In genomic region chr2:153408708-153409107, GRCh38 we compare ENCODE assay signal across 18 cellular contexts.
"Had no signal": no experiment of that assay in that cellular context is flagged by ENCODE, and none has a peak within 500 bp of the region (broad histone marks: within the 10 kb centered on the region; RNA-seq: fewer than 3 reads in every experiment).

No MANE protein-coding gene starts in this region.

- DNase-seq: activated CD4-positive, alpha-beta T cell treated with anti-CD3 and anti-CD28 coated beads for 1 hour; activated CD8-positive, alpha-beta memory T cell treated with anti-CD3 and anti-CD28 coated beads for 24 hours; activated CD8-positive, alpha-beta memory T cell treated with anti-CD3 and anti-CD28 coated beads, Interleukin-2, amount 50 U/mL, for 48 hours; activated effector memory CD4-positive, alpha-beta T cell treated with Interleukin-2 at 50 U/mL for 16 hours; activated naive CD4-positive, alpha-beta T cell treated with anti-CD3 and anti-CD28 coated beads, Interleukin-2, amount 10 ng/mL, durations not matched to agents 7 days and 5 days; activated T-cell treated with anti-CD3 and anti-CD28 coated beads, Interleukin-2, amount 50 U/mL, for 48 hours; aorta; brain microvascular endothelial cell; cortex of kidney; esophagus squamous epithelium; foreskin fibroblast; lower lobe of right lung; stimulated activated CD4-positive, alpha-beta T cell treated with anti-CD3 and anti-CD28 coated beads, Interleukin-4, amount 100 ng/mL, for 24 hours; tibial artery had no signal

- H3K27ac Mint-ChIP-seq: activated naive CD4-positive, alpha-beta T cell treated with anti-CD3 and anti-CD28 coated beads, Interleukin-2, amount 10 ng/mL, durations not matched to agents 7 days and 5 days; nephron; stimulated activated memory B cell treated with anti-CD40 and anti-IgM and Interleukin-4, amounts not matched to agents 10 μg/mL and 1 μg/mL and 100 μg/mL, for 72 hours had no signal

- ATAC-seq: lower lobe of right lung; sciatic nerve; stimulated activated memory B cell treated with anti-CD40 and anti-IgM and Interleukin-4, amounts not matched to agents 10 μg/mL and 1 μg/mL and 100 μg/mL, for 72 hours had no signal

- H3K36me3 ChIP-seq: brain microvascular endothelial cell, esophagus squamous epithelium, lower lobe of right lung, tibial artery had no signal

- H3K27me3 Mint-ChIP-seq: activated naive CD4-positive, alpha-beta T cell treated with anti-CD3 and anti-CD28 coated beads, Interleukin-2, amount 10 ng/mL, durations not matched to agents 7 days and 5 days; stimulated activated memory B cell treated with anti-CD40 and anti-IgM and Interleukin-4, amounts not matched to agents 10 μg/mL and 1 μg/mL and 100 μg/mL, for 72 hours had no signal

- H3K9me3 ChIP-seq: esophagus squamous epithelium, lower lobe of right lung, tibial artery had no signal

- H3K9me3 Mint-ChIP-seq: activated naive CD4-positive, alpha-beta T cell treated with anti-CD3 and anti-CD28 coated beads, Interleukin-2, amount 10 ng/mL, durations not matched to agents 7 days and 5 days; nephron; stimulated activated memory B cell treated with anti-CD40 and anti-IgM and Interleukin-4, amounts not matched to agents 10 μg/mL and 1 μg/mL and 100 μg/mL, for 72 hours had no signal

- H3K4me3 Mint-ChIP-seq: activated naive CD4-positive, alpha-beta T cell treated with anti-CD3 and anti-CD28 coated beads, Interleukin-2, amount 10 ng/mL, durations not matched to agents 7 days and 5 days; nephron; stimulated activated memory B cell treated with anti-CD40 and anti-IgM and Interleukin-4, amounts not matched to agents 10 μg/mL and 1 μg/mL and 100 μg/mL, for 72 hours had no signal

- H3K4me3 ChIP-seq: esophagus squamous epithelium, hepatocyte, lower lobe of right lung, tibial artery had no signal

- H3K36me3 Mint-ChIP-seq: activated naive CD4-positive, alpha-beta T cell treated with anti-CD3 and anti-CD28 coated beads, Interleukin-2, amount 10 ng/mL, durations not matched to agents 7 days and 5 days; stimulated activated memory B cell treated with anti-CD40 and anti-IgM and Interleukin-4, amounts not matched to agents 10 μg/mL and 1 μg/mL and 100 μg/mL, for 72 hours had no signal

- H3K4me1 Mint-ChIP-seq: activated naive CD4-positive, alpha-beta T cell treated with anti-CD3 and anti-CD28 coated beads, Interleukin-2, amount 10 ng/mL, durations not matched to agents 7 days and 5 days; stimulated activated memory B cell treated with anti-CD40 and anti-IgM and Interleukin-4, amounts not matched to agents 10 μg/mL and 1 μg/mL and 100 μg/mL, for 72 hours had no signal

- H3K27me3 ChIP-seq: brain microvascular endothelial cell, esophagus squamous epithelium, hepatocyte, tibial artery had no signal
